Comparison of ENCODE assay signal across 8 cellular contexts in the genomic region with DNA sequence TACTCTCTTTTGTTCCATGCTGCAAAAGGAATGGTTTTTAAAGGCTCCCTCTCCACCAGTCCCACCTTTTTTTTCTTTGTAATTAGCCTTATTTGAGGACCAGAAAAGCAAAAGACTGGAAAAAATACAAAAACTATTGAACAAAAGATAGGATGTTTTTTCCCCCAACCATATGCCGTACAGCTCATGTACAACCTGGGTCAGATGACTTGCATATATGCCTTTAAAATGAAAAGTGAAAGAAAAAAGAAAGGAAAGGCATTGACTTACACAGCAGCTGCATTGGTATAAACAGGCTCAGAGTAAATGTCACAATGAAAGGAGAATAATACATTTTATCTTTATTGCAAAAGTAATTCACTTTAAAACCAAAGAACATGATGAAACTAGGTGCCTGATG.
DNase-seq lines count a peak whose midpoint lies in the region; ATAC-seq and TF ChIP-seq lines count a peak whose summit lies in the region.
"Had no signal": no experiment of that assay in that cellular context is flagged by ENCODE, and none has a peak within 500 bp of the region (broad histone marks: within the 10 kb centered on the region; RNA-seq: fewer than 3 reads in every experiment).

No MANE protein-coding gene starts in this region.

- DNase-seq in immature natural killer cell, result peak; percentile 22 to 38 (median 38)
- DNase-seq in GM20000 (ENCODE audit: low spot score), result no peak
- no peak for DNase-seq in dorsolateral prefrontal cortex
- DNase-seq in NCI-H1930 (lab: John Stamatoyannopoulos, UW), result no peak
- DNase-seq: activated CD4-positive, alpha-beta T cell treated with anti-CD3 and anti-CD28 coated beads, Interleukin-2, amount 50 U/mL, for 1 hour had no signal

- TF ChIP-seq CTCF in GM20000 (IDR thresholded peaks at IDR 0.05; ENCODE audit: extremely low read depth, missing control alignments) (no peak), dorsolateral prefrontal cortex (IDR thresholded peaks at IDR 0.05 in 54 of 56, conservative IDR thresholded peaks at IDR 0.05 in 2 of 56; ENCODE audit: low read depth in 1 of 56, partially characterized antibody in 56 of 56) (no peak)

- H3K27me3 ChIP-seq in dorsolateral prefrontal cortex, result no peaks in the 10 kb centered on the region

- H3K27ac Mint-ChIP-seq in immature natural killer cell, result peak overlapping the region; percentile 36 to 88 (median 74)

- H3K4me3 ChIP-seq in dorsolateral prefrontal cortex, result no peak overlapping the region

- intact Hi-C loops in dorsolateral prefrontal cortex (cut with DNase I), result no loop called here

- peak overlapping the region; percentile 52 to 82 (median 74) for H3K4me3 Mint-ChIP-seq in immature natural killer cell

- no peak overlapping the region for H3K27ac ChIP-seq in dorsolateral prefrontal cortex

- peak; percentile 71 for ATAC-seq in GM18858 (IDR thresholded peaks at IDR 0.05; ENCODE audit: unreplicated experiment)
- ATAC-seq in GM21381 (IDR thresholded peaks at IDR 0.05; ENCODE audit: unreplicated experiment), result peak; percentile 91
- ATAC-seq in HG03565 (IDR thresholded peaks at IDR 0.05; ENCODE audit: unreplicated experiment), result peak; percentile 73

- peaks cover 0 to 9% (median 0%) of the 10 kb centered on the region in 3 donors for H3K36me3 Mint-ChIP-seq in immature natural killer cell

- peaks cover 14 to 32% of the 10 kb centered on the region in 2 donors for H3K4me1 Mint-ChIP-seq in immature natural killer cell

- H3K9me3 Mint-ChIP-seq in immature natural killer cell, result peaks cover 0 to 2% (median 0%) of the 10 kb centered on the region in 6 donors

- no peaks in the 10 kb centered on the region for H3K27me3 Mint-ChIP-seq in immature natural killer cell (ENCODE audit: low read depth in 3 of 3)

Comparison
In these comparisons a context has a peak if more than half of its experiments do, and no peak if none do; other contexts are left out.
1. DNase-seq: peak in immature natural killer cell (3 of 3); none in GM20000 (single experiment), dorsolateral prefrontal cortex (0 of 10) and NCI-H1930 (0 of 2).
2. Peak in every context shown above with its lines, with median percentiles within 50 percentile points of each other: ATAC-seq.